25 cellular contexts compared by ENCODE assay signal in the genomic region with DNA sequence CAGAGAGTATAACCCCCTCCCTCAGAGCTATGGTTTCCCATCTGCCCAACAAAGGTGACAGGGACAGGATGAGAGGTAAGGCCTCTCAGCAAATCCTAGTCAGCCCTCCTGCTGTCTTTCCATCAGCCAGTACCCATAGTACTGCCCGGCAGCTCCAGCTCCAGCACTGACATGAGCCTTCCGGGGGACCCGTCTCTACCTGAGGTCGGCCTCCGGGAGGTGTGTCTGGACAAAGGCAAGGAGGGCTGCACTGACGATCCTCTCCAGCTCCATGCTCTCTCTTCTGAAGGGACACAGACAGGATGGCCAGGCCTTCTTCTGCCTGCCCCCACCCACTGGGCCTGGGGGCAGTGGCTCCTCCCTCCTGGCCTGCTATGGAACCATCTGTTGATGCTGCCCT. TPM values are rescaled to one million over a fixed set of nuclear protein-coding genes. Genes with fewer than 3 reads are reported as not detected.
DNase-seq lines count a peak whose midpoint lies in the region; ATAC-seq, FAIRE-seq and TF ChIP-seq lines count a peak whose summit lies in the region.
"Had no signal": no experiment of that assay in that cellular context is flagged by ENCODE, and none has a peak within 500 bp of the region (broad histone marks: within the 10 kb centered on the region; RNA-seq: fewer than 3 reads in every experiment).

No MANE protein-coding gene starts in this region.

- TF ChIP-seq RAD21 in GM12878 (IDR thresholded peaks at IDR 0.05; ENCODE audit: insufficient read depth, low read depth, low read length): no peak

- intact Hi-C loops in natural killer cell (cut with micrococcal nuclease): no loop called here
- intact Hi-C loops in GM12878 (cut with micrococcal nuclease; ENCODE audit: unreplicated experiment): no loop called here
- intact Hi-C loops in mammary epithelial cell (cut with micrococcal nuclease): loop anchor here (5.0 kb wide), 1 partner anchor 37 kb away; no protein-coding TSS in a partner anchor

- in situ Hi-C loops in GM12878 (cut with MboI): no loop called here
- in situ Hi-C loops in mammary epithelial cell (cut with MboI; ENCODE audit: low sequenced_read_pairs in 2 of 2): no loop called here

- H3K27me3 ChIP-seq in GM12878 (replicated peaks in 1 of 2; ENCODE audit: control insufficient read depth in 2 of 2, insufficient read depth in 2 of 2, low read length in 1 of 2): no peaks in the 10 kb centered on the region
- H3K27me3 ChIP-seq in mammary epithelial cell (ENCODE audit: insufficient read depth, low read length): no peaks in the 10 kb centered on the region
- H3K27me3 ChIP-seq: BLaER1 treated with 17β-estradiol and CSF1 and Interleukin-3, amounts not matched to agents 10 nM and 100 nM had no signal

- H3K4me2 ChIP-seq in GM12878 (ENCODE audit: control insufficient read depth, insufficient read depth) (no peak overlapping the region), mammary epithelial cell (ENCODE audit: insufficient read depth, low read depth, low read length) (no peak overlapping the region)

- no peak overlapping the region for H2AFZ ChIP-seq in GM12878 (ENCODE audit: control insufficient read depth, low read depth, low read length)
- H2AFZ ChIP-seq in mammary epithelial cell (ENCODE audit: low read depth, low read length): no peak overlapping the region
- H2AFZ ChIP-seq: GM23248 had no signal

- no peak for TF ChIP-seq EP300 in GM12878 (IDR thresholded peaks at IDR 0.05; ENCODE audit: borderline replicate concordance in 1 of 2, control insufficient read depth in 1 of 2, low read depth in 2 of 2, low read length in 2 of 2)

- DNase-seq in natural killer cell (no peak), GM12878 (ENCODE audit: low read depth, low spot score) (no peak), CD1c-positive myeloid dendritic cell (ENCODE audit: extremely low spot score) (no peak), mammary epithelial cell (no peak), A172 (ENCODE audit: low spot score) (no peak)
- no peak for DNase-seq in natural killer cell treated with Interleukin-12 subunit alpha and Interleukin-12 subunit beta and Interleukin-15 and Interleukin-18, amount 100 ng/mL, for 72 hours (ENCODE audit: low spot score)
- DNase-seq in stimulated activated effector memory CD8-positive, alpha-beta T cell treated with anti-CD3 and anti-CD28 coated beads, Interleukin-12 subunit alpha, Interleukin-12 subunit beta, amount 100 ng/mL, for 72 hours (ENCODE audit: low spot score in 2 of 2): no peak
- DNase-seq: 8988T; CD4-positive, CD25-positive, alpha-beta regulatory T cell; CD8-positive, alpha-beta memory T cell; COR-L47; DMS 273 treated with DMSO at 0.1 percent for 48 hours; DMS53; DND-41; EL; GM23248; HCEC 1CT had no signal

- POLR2A ChIA-PET in GM12878 (lab: Charles Lee): interaction anchor here (1.2 to 2.2 kb wide), 2 partner anchors 26 to 31 kb away, joined by 3 to 5 read pairs; a partner anchor contains a TSS

- peak overlapping the region; percentile 2 for H3K4me3 Mint-ChIP-seq in natural killer cell
- H3K4me3 Mint-ChIP-seq in natural killer cell treated with Interleukin-12 subunit alpha and Interleukin-12 subunit beta and Interleukin-15 and Interleukin-18, amount 100 ng/mL, for 72 hours: no peak overlapping the region
- no peak overlapping the region for H3K4me3 Mint-ChIP-seq in stimulated activated effector memory CD8-positive, alpha-beta T cell treated with anti-CD3 and anti-CD28 coated beads, Interleukin-12 subunit alpha, Interleukin-12 subunit beta, amount 100 ng/mL, for 72 hours
- H3K4me3 Mint-ChIP-seq: B cell had no signal

- SMC1A ChIA-PET in GM12878 (lab: Charles Lee; ENCODE audit: uncharacterized antibody, unreplicated experiment): no interaction called here

- no peak for TF ChIP-seq CTCF in natural killer cell (IDR thresholded peaks at IDR 0.05)
- TF ChIP-seq CTCF in GM12878 (IDR thresholded peaks at IDR 0.05 in 2 of 3, conservative IDR thresholded peaks at IDR 0.05 in 1 of 3; ENCODE audit: control insufficient read depth in 2 of 3, extremely low read depth in 1 of 3, insufficient read depth in 1 of 3, low read depth in 3 of 3, low read length in 3 of 3): no peak
- no peak for TF ChIP-seq CTCF in mammary epithelial cell (conservative IDR thresholded peaks at IDR 0.05 in 1 of 2, IDR thresholded peaks at IDR 0.05 in 1 of 2; ENCODE audit: extremely low read depth in 1 of 2, insufficient read depth in 1 of 2, low read depth in 1 of 2, low read length in 2 of 2)

- WGBS in GM12878 (ENCODE audit: insufficient coverage, insufficient replicate concordance, low lambda C conversion rate, missing lambda C conversion rate): 85% methylated on average over 6 of the region's 6 CpGs
- 98% methylated on average over 6 of the region's 6 CpGs for WGBS in mammary epithelial cell (ENCODE audit: low coverage, missing lambda C conversion rate)

- no peak for FAIRE-seq in GM12878 (lab: Jason Lieb, UNC)
- FAIRE-seq: GM12892, GM18507, HTR-8/SVneo had no signal

- H3K27ac ChIP-seq in GM12878 (ENCODE audit: control insufficient read depth, insufficient read depth) (no peak overlapping the region), mammary epithelial cell (ENCODE audit: insufficient read depth, low read depth, low read length) (no peak overlapping the region)
- H3K27ac ChIP-seq: BLaER1 treated with 17β-estradiol and CSF1 and Interleukin-3, amounts not matched to agents 10 nM and 100 nM; GM23248 had no signal

- H3K27me3 Mint-ChIP-seq in natural killer cell (ENCODE audit: low read depth in 2 of 2): no peaks in the 10 kb centered on the region
- no peaks in the 10 kb centered on the region for H3K27me3 Mint-ChIP-seq in natural killer cell treated with Interleukin-12 subunit alpha and Interleukin-12 subunit beta and Interleukin-15 and Interleukin-18, amount 100 ng/mL, for 72 hours
- H3K27me3 Mint-ChIP-seq: B cell had no signal

- CTCF ChIA-PET in GM12878 (lab: Yijun Ruan, JAX): interaction anchor here (5.6 kb wide), 1 partner anchor 28 kb away, joined by 90 read pairs; a partner anchor contains a TSS
- CTCF ChIA-PET in mammary epithelial cell (lab: Charles Lee; ENCODE audit: low non-redundant PET): no interaction called here

- H3K36me3 Mint-ChIP-seq in natural killer cell: no peaks in the 10 kb centered on the region
- H3K36me3 Mint-ChIP-seq in natural killer cell treated with Interleukin-12 subunit alpha and Interleukin-12 subunit beta and Interleukin-15 and Interleukin-18, amount 100 ng/mL, for 72 hours: no peaks in the 10 kb centered on the region
- H3K36me3 Mint-ChIP-seq in stimulated activated effector memory CD8-positive, alpha-beta T cell treated with anti-CD3 and anti-CD28 coated beads, Interleukin-12 subunit alpha, Interleukin-12 subunit beta, amount 100 ng/mL, for 72 hours: peaks cover 42% of the 10 kb centered on the region
- H3K36me3 Mint-ChIP-seq: CD4-positive, CD25-positive, alpha-beta regulatory T cell; IgD-negative memory B cell had no signal

- no peak for TF ChIP-seq POLR2A in GM12878 (IDR thresholded peaks at IDR 0.05; ENCODE audit: low read depth, low read length)

- H3K4me3 ChIP-seq in GM12878 (no peak overlapping the region), mammary epithelial cell (replicated peaks in 1 of 3; ENCODE audit: insufficient read depth in 1 of 3, low read depth in 2 of 3, low read length in 3 of 3) (no peak overlapping the region)
- H3K4me3 ChIP-seq: BLaER1 treated with 17β-estradiol and CSF1 and Interleukin-3, amounts not matched to agents 10 nM and 100 nM; GM23248 had no signal

- H3K9me3 ChIP-seq in GM12878 (replicated peaks; ENCODE audit: control insufficient read depth, insufficient read depth, low read length) (no peaks in the 10 kb centered on the region), mammary epithelial cell (replicated peaks; ENCODE audit: insufficient read depth, low read length) (no peaks in the 10 kb centered on the region)
- H3K9me3 ChIP-seq: BLaER1 treated with 17β-estradiol and CSF1 and Interleukin-3, amounts not matched to agents 10 nM and 100 nM had no signal

- H3K9me3 Mint-ChIP-seq in natural killer cell: no peaks in the 10 kb centered on the region
- no peaks in the 10 kb centered on the region for H3K9me3 Mint-ChIP-seq in natural killer cell treated with Interleukin-12 subunit alpha and Interleukin-12 subunit beta and Interleukin-15 and Interleukin-18, amount 100 ng/mL, for 72 hours
- H3K9me3 Mint-ChIP-seq in stimulated activated effector memory CD8-positive, alpha-beta T cell treated with anti-CD3 and anti-CD28 coated beads, Interleukin-12 subunit alpha, Interleukin-12 subunit beta, amount 100 ng/mL, for 72 hours: no peaks in the 10 kb centered on the region
- H3K9me3 Mint-ChIP-seq: CD4-positive, CD25-positive, alpha-beta regulatory T cell; CD8-positive, alpha-beta memory T cell; IgD-negative memory B cell had no signal

- H4K20me1 ChIP-seq in GM12878 (ENCODE audit: control insufficient read depth, insufficient read depth) (peaks cover 2% of the 10 kb centered on the region; the same call in 1 of the 2 replicates), mammary epithelial cell (ENCODE audit: insufficient read depth, low read length) (no peaks in the 10 kb centered on the region)

- H3K36me3 ChIP-seq in GM12878 (ENCODE audit: control insufficient read depth in 2 of 2, insufficient read depth in 2 of 2, low read length in 1 of 2) (peaks cover 0 to 5% of the 10 kb centered on the region in 2 experiments; a peak in 2 of 4 replicates), mammary epithelial cell (ENCODE audit: insufficient read depth, low read length) (no peaks in the 10 kb centered on the region)

- peaks cover 7% of the 10 kb centered on the region for H3K79me2 ChIP-seq in GM12878 (ENCODE audit: control insufficient read depth, insufficient read depth, low read length)
- peaks cover 20% of the 10 kb centered on the region for H3K79me2 ChIP-seq in mammary epithelial cell (ENCODE audit: insufficient read depth, low read length)

- no peak overlapping the region for H3K27ac Mint-ChIP-seq in natural killer cell
- no peak overlapping the region for H3K27ac Mint-ChIP-seq in natural killer cell treated with Interleukin-12 subunit alpha and Interleukin-12 subunit beta and Interleukin-15 and Interleukin-18, amount 100 ng/mL, for 72 hours
- H3K27ac Mint-ChIP-seq in stimulated activated effector memory CD8-positive, alpha-beta T cell treated with anti-CD3 and anti-CD28 coated beads, Interleukin-12 subunit alpha, Interleukin-12 subunit beta, amount 100 ng/mL, for 72 hours: peak overlapping the region; percentile 30
- H3K27ac Mint-ChIP-seq: B cell; CD4-positive, CD25-positive, alpha-beta regulatory T cell had no signal

- no peak for ATAC-seq in natural killer cell
- no peak for ATAC-seq in natural killer cell treated with Interleukin-12 subunit alpha and Interleukin-12 subunit beta and Interleukin-15 and Interleukin-18, amount 100 ng/mL, for 72 hours
- ATAC-seq in GM12878: no peak
- no peak for ATAC-seq in stimulated activated effector memory CD8-positive, alpha-beta T cell treated with anti-CD3 and anti-CD28 coated beads, Interleukin-12 subunit alpha, Interleukin-12 subunit beta, amount 100 ng/mL, for 72 hours

- H3K9ac ChIP-seq in GM12878 (ENCODE audit: control insufficient read depth, insufficient read depth, low read length) (no peak overlapping the region), mammary epithelial cell (ENCODE audit: insufficient read depth, low read length) (no peak overlapping the region)
- H3K9ac ChIP-seq: GM23248 had no signal

- RAD21 ChIA-PET in GM12878 (lab: Charles Lee; ENCODE audit: unreplicated experiment): no interaction called here

- BruUV-seq in GM12878 (replicated peaks; lab: Mats Ljungman, UMichigan) (no TSS peak), mammary epithelial cell (replicated peaks; lab: Mats Ljungman, UMichigan) (no TSS peak)

- H3K4me1 Mint-ChIP-seq in natural killer cell: peaks cover 23 to 28% of the 10 kb centered on the region in 2 donors
- H3K4me1 Mint-ChIP-seq in natural killer cell treated with Interleukin-12 subunit alpha and Interleukin-12 subunit beta and Interleukin-15 and Interleukin-18, amount 100 ng/mL, for 72 hours (ENCODE audit: low read depth in 2 of 2): peaks cover 25 to 30% of the 10 kb centered on the region in 2 donors
- peaks cover 46% of the 10 kb centered on the region for H3K4me1 Mint-ChIP-seq in stimulated activated effector memory CD8-positive, alpha-beta T cell treated with anti-CD3 and anti-CD28 coated beads, Interleukin-12 subunit alpha, Interleukin-12 subunit beta, amount 100 ng/mL, for 72 hours

- peaks cover 15% of the 10 kb centered on the region for H3K4me1 ChIP-seq in GM12878 (ENCODE audit: control insufficient read depth, insufficient read depth, low read length)
- H3K4me1 ChIP-seq in mammary epithelial cell (ENCODE audit: insufficient read depth, low read length): peaks cover 27% of the 10 kb centered on the region

- dilution Hi-C loops in mammary epithelial cell (cut with HindIII; ENCODE audit: low sequenced_read_pairs): no loop called here

RNA-seq across cellular contexts. Expression of a gene that starts 4.3 kb away (rescaled TPM):
- total RNA-seq in natural killer cell (10 to 100 TPM; 15.2 to 17.4 (median 15.5) TPM), GM12878 (2014; rRNA removed) (13.8 and 14.4 TPM in 2 replicates), GM12878 (2014; rRNA removed; fragmentation: Illumina TruSeq; extraction: Trizol) (1.8 and 1.9 TPM in 2 replicates), GM12878 (2021) (13.5 and 14.7 TPM in 2 replicates), mammary epithelial cell (1 to 10 TPM; 5.0 to 7.0 TPM)
- total RNA-seq in natural killer cell treated with Interleukin-12 subunit alpha and Interleukin-12 subunit beta and Interleukin-15 and Interleukin-18, amount 100 ng/mL, for 72 hours: 10 to 100 TPM; 22.0 to 23.7 TPM
- 2.2 TPM in 2 replicates for total RNA-seq in GM12878 (2013; cell fraction: nucleolus; rRNA removed)
- polyA plus RNA-seq in GM12878 (2011; ENCODE audit: low read depth): 2.1 TPM
- polyA plus RNA-seq in GM12878 (2011; rRNA removed) (1.3 and 3.1 TPM in 2 replicates), GM12878 (2014; fragmentation: Illumina TruSeq; extraction: Trizol) (0.11 and 0.54 TPM in 2 replicates), GM12878 (2014; fragmentation: Nextera tagmentation; extraction: Ambion mirVana) (under 1 TPM; 0.13 to 0.66 TPM), GM12878 (2014; rRNA removed) (12.6 and 15.3 TPM in 2 replicates), GM12878 (2016; fragmentation: Nextera tagmentation; extraction: Ambion mirVana) (10 to 100 TPM; 19.5 to 21.3 TPM), mammary epithelial cell (6.5 TPM)
- polyA plus RNA-seq in GM12878 (2011; cell fraction: cytosol; rRNA removed): 9.5 and 16.7 TPM in 2 replicates
- polyA plus RNA-seq in GM12878 (2011; cell fraction: nucleus; rRNA removed): 24.6 and 34.7 TPM in 2 replicates
- 5.9 and 7.7 TPM in 2 replicates for polyA plus RNA-seq in GM12878 (2012)
- polyA minus RNA-seq in GM12878 (2011; rRNA and poly(A)+ RNA removed): 0.73 and 1.8 TPM in 2 replicates
- 2.9 TPM in 2 replicates for polyA minus RNA-seq in GM12878 (2011; cell fraction: cytosol; rRNA and poly(A)+ RNA removed)
- polyA minus RNA-seq in GM12878 (2011; cell fraction: nucleus; rRNA and poly(A)+ RNA removed): 3.0 and 3.5 TPM in 2 replicates
- polyA minus RNA-seq in mammary epithelial cell: 0.41 TPM
- total RNA-seq in A172 (2014; rRNA removed; shearing (Covaris generic)): 14.6 and 20.0 TPM in 2 replicates

RNA-seq across cellular contexts. Expression of a gene that starts 6.3 kb away (rescaled TPM):
- total RNA-seq in natural killer cell (1 to 10 TPM; 1.9 to 2.4 (median 2.1) TPM), GM12878 (2014; rRNA removed) (0.11 and 0.27 TPM in 2 replicates), GM12878 (2014; rRNA removed; fragmentation: Illumina TruSeq; extraction: Trizol) (0.09 and 0.18 TPM in 2 replicates), GM12878 (2021) (0.16 and 0.56 TPM in 2 replicates), mammary epithelial cell (under 1 TPM; 0.50 to 0.82 TPM)
- total RNA-seq in natural killer cell treated with Interleukin-12 subunit alpha and Interleukin-12 subunit beta and Interleukin-15 and Interleukin-18, amount 100 ng/mL, for 72 hours: 1 to 10 TPM; 2.3 to 7.6 TPM
- 0.83 and 1.1 TPM in 2 replicates for total RNA-seq in GM12878 (2013; cell fraction: nucleolus; rRNA removed)
- polyA plus RNA-seq in GM12878 (2011; ENCODE audit: low read depth): 0.41 TPM
- polyA plus RNA-seq in GM12878 (2011; rRNA removed) (0.41 and 0.55 TPM in 2 replicates), GM12878 (2014; fragmentation: Illumina TruSeq; extraction: Trizol) (0.16 TPM in 1 of 2 replicates, not detected in the other), GM12878 (2014; fragmentation: Nextera tagmentation; extraction: Ambion mirVana) (not detected), GM12878 (2014; rRNA removed) (0.25 and 0.77 TPM in 2 replicates), GM12878 (2016; fragmentation: Nextera tagmentation; extraction: Ambion mirVana) (1 to 10 TPM; 1.7 to 2.0 TPM), mammary epithelial cell (0.16 TPM)
- 0.43 and 0.57 TPM in 2 replicates for polyA plus RNA-seq in GM12878 (2011; cell fraction: cytosol; rRNA removed)
- polyA plus RNA-seq in GM12878 (2011; cell fraction: nucleus; rRNA removed): 3.5 and 3.8 TPM in 2 replicates
- 2.1 and 2.8 TPM in 2 replicates for polyA plus RNA-seq in GM12878 (2012)
- 0.93 and 0.95 TPM in 2 replicates for polyA minus RNA-seq in GM12878 (2011; rRNA and poly(A)+ RNA removed)
- polyA minus RNA-seq in GM12878 (2011; cell fraction: cytosol; rRNA and poly(A)+ RNA removed): not detected in 2 replicates
- 1.1 TPM in 2 replicates for polyA minus RNA-seq in GM12878 (2011; cell fraction: nucleus; rRNA and poly(A)+ RNA removed)
- not detected for polyA minus RNA-seq in mammary epithelial cell
- 0.07 TPM in 1 of 2 replicates, not detected in the other for total RNA-seq in A172 (2014; rRNA removed; shearing (Covaris generic))

RNA-seq across cellular contexts. Expression of a gene that starts 7.5 kb away (rescaled TPM):
- total RNA-seq in natural killer cell: 10 to 100 TPM; 35.0 to 43.0 (median 37.7) TPM
- 10 to 100 TPM; 39.8 to 58.5 TPM for total RNA-seq in natural killer cell treated with Interleukin-12 subunit alpha and Interleukin-12 subunit beta and Interleukin-15 and Interleukin-18, amount 100 ng/mL, for 72 hours
- total RNA-seq in GM12878 (2013; cell fraction: nucleolus; rRNA removed): 12.4 and 13.3 TPM in 2 replicates
- total RNA-seq in GM12878 (2014; rRNA removed): 66.5 and 67.6 TPM in 2 replicates
- 47.8 and 49.6 TPM in 2 replicates for total RNA-seq in GM12878 (2014; rRNA removed; fragmentation: Illumina TruSeq; extraction: Trizol)
- total RNA-seq in GM12878 (2021): 82.5 and 85.5 TPM in 2 replicates
- polyA plus RNA-seq in GM12878 (2011; ENCODE audit: low read depth): 23.2 TPM
- polyA plus RNA-seq in GM12878 (2011; rRNA removed): 21.7 and 31.5 TPM in 2 replicates
- polyA plus RNA-seq in GM12878 (2011; cell fraction: cytosol; rRNA removed): 88.8 and 91.7 TPM in 2 replicates
- 81.7 and 82.8 TPM in 2 replicates for polyA plus RNA-seq in GM12878 (2011; cell fraction: nucleus; rRNA removed)
- polyA plus RNA-seq in GM12878 (2012): 53.7 and 56.5 TPM in 2 replicates
- polyA plus RNA-seq in GM12878 (2014; fragmentation: Illumina TruSeq; extraction: Trizol): 34.4 and 84.2 TPM in 2 replicates
- 10 to 100 TPM; 20.4 to 45.2 TPM for polyA plus RNA-seq in GM12878 (2014; fragmentation: Nextera tagmentation; extraction: Ambion mirVana)
- polyA plus RNA-seq in GM12878 (2014; rRNA removed): 75.9 and 88.0 TPM in 2 replicates
- 100 to 1,000 TPM; 116 to 121 TPM for polyA plus RNA-seq in GM12878 (2016; fragmentation: Nextera tagmentation; extraction: Ambion mirVana)
- polyA minus RNA-seq in GM12878 (2011; rRNA and poly(A)+ RNA removed): 8.9 and 26.7 TPM in 2 replicates
- polyA minus RNA-seq in GM12878 (2011; cell fraction: cytosol; rRNA and poly(A)+ RNA removed): 10.2 and 11.4 TPM in 2 replicates
- polyA minus RNA-seq in GM12878 (2011; cell fraction: nucleus; rRNA and poly(A)+ RNA removed): 7.9 and 8.4 TPM in 2 replicates
- total RNA-seq in mammary epithelial cell: 10 to 100 TPM; 32.0 to 49.5 TPM
- polyA plus RNA-seq in mammary epithelial cell: 68.1 TPM
- polyA minus RNA-seq in mammary epithelial cell: 14.6 TPM
- 121 and 123 TPM in 2 replicates for total RNA-seq in A172 (2014; rRNA removed; shearing (Covaris generic))

RNA-seq across cellular contexts. Expression of a gene that starts 26.4 kb away (rescaled TPM):
- total RNA-seq in natural killer cell: under 1 TPM; 0.25 to 0.41 (median 0.35) TPM
- under 1 TPM in 1 of 2 donors, not detected in 1; 0.98 TPM for total RNA-seq in natural killer cell treated with Interleukin-12 subunit alpha and Interleukin-12 subunit beta and Interleukin-15 and Interleukin-18, amount 100 ng/mL, for 72 hours
- 0.69 and 0.98 TPM in 2 replicates for total RNA-seq in GM12878 (2013; cell fraction: nucleolus; rRNA removed)
- 0.60 and 1.1 TPM in 2 replicates for total RNA-seq in GM12878 (2014; rRNA removed)
- 0.09 TPM in 1 of 2 replicates, not detected in the other for total RNA-seq in GM12878 (2014; rRNA removed; fragmentation: Illumina TruSeq; extraction: Trizol)
- 0.19 and 0.33 TPM in 2 replicates for total RNA-seq in GM12878 (2021)
- not detected for polyA plus RNA-seq in GM12878 (2011; ENCODE audit: low read depth)
- 0.06 and 0.11 TPM in 2 replicates for polyA plus RNA-seq in GM12878 (2011; rRNA removed)
- polyA plus RNA-seq in GM12878 (2011; cell fraction: cytosol; rRNA removed): 0.31 and 0.35 TPM in 2 replicates
- polyA plus RNA-seq in GM12878 (2011; cell fraction: nucleus; rRNA removed): 0.36 and 0.92 TPM in 2 replicates
- 0.76 and 1.3 TPM in 2 replicates for polyA plus RNA-seq in GM12878 (2012)
- 0.29 TPM in 2 replicates for polyA plus RNA-seq in GM12878 (2014; fragmentation: Illumina TruSeq; extraction: Trizol)
- polyA plus RNA-seq in GM12878 (2014; fragmentation: Nextera tagmentation; extraction: Ambion mirVana): under 1 TPM; 0.06 to 0.07 TPM
- 0.49 and 0.65 TPM in 2 replicates for polyA plus RNA-seq in GM12878 (2014; rRNA removed)
- polyA plus RNA-seq in GM12878 (2016; fragmentation: Nextera tagmentation; extraction: Ambion mirVana): under 1 TPM; 0.34 to 0.63 TPM
- 0.80 and 2.3 TPM in 2 replicates for polyA minus RNA-seq in GM12878 (2011; rRNA and poly(A)+ RNA removed)
- polyA minus RNA-seq in GM12878 (2011; cell fraction: cytosol; rRNA and poly(A)+ RNA removed): 1.1 TPM in 1 of 2 replicates, not detected in the other
- 2.2 and 4.5 TPM in 2 replicates for polyA minus RNA-seq in GM12878 (2011; cell fraction: nucleus; rRNA and poly(A)+ RNA removed)
- 1 to 10 TPM; 1.5 to 2.0 TPM for total RNA-seq in mammary epithelial cell
- polyA plus RNA-seq in mammary epithelial cell: 1.2 TPM
- polyA minus RNA-seq in mammary epithelial cell: not detected
- total RNA-seq in A172 (2014; rRNA removed; shearing (Covaris generic)): not detected in 2 replicates
- total RNA-seq: G401, GM23248, H4 had no signal
- polyA plus RNA-seq: GM23248 had no signal

RNA-seq across cellular contexts. Expression of a gene that starts 29.4 kb away (rescaled TPM):
- total RNA-seq in natural killer cell (100 to 1,000 TPM; 201 to 264 (median 246) TPM), GM12878 (2014; rRNA removed) (108 and 111 TPM in 2 replicates), GM12878 (2014; rRNA removed; fragmentation: Illumina TruSeq; extraction: Trizol) (42.4 and 43.7 TPM in 2 replicates), GM12878 (2021) (144 and 145 TPM in 2 replicates), mammary epithelial cell (10 to 100 TPM; 12.3 to 73.5 TPM)
- total RNA-seq in natural killer cell treated with Interleukin-12 subunit alpha and Interleukin-12 subunit beta and Interleukin-15 and Interleukin-18, amount 100 ng/mL, for 72 hours: 100 to 1,000 TPM; 370 to 522 TPM
- 150 and 171 TPM in 2 replicates for total RNA-seq in GM12878 (2013; cell fraction: nucleolus; rRNA removed)
- polyA plus RNA-seq in GM12878 (2011; ENCODE audit: low read depth): 33.4 TPM
- polyA plus RNA-seq in GM12878 (2011; rRNA removed) (62.4 and 113 TPM in 2 replicates), GM12878 (2014; fragmentation: Illumina TruSeq; extraction: Trizol) (49.9 and 56.4 TPM in 2 replicates), GM12878 (2014; fragmentation: Nextera tagmentation; extraction: Ambion mirVana) (1 to 10 TPM in 1 of 2 experiments, under 1 TPM in 1; 0.56 to 1.3 TPM), GM12878 (2014; rRNA removed) (109 and 119 TPM in 2 replicates), GM12878 (2016; fragmentation: Nextera tagmentation; extraction: Ambion mirVana) (10 to 100 TPM; 31.4 to 32.0 TPM), mammary epithelial cell (16.8 TPM)
- 110 and 124 TPM in 2 replicates for polyA plus RNA-seq in GM12878 (2011; cell fraction: cytosol; rRNA removed)
- 571 and 613 TPM in 2 replicates for polyA plus RNA-seq in GM12878 (2011; cell fraction: nucleus; rRNA removed)
- polyA plus RNA-seq in GM12878 (2012): 106 and 129 TPM in 2 replicates
- 60.3 and 69.0 TPM in 2 replicates for polyA minus RNA-seq in GM12878 (2011; rRNA and poly(A)+ RNA removed)
- 39.0 and 44.4 TPM in 2 replicates for polyA minus RNA-seq in GM12878 (2011; cell fraction: cytosol; rRNA and poly(A)+ RNA removed)
- 74.0 and 110 TPM in 2 replicates for polyA minus RNA-seq in GM12878 (2011; cell fraction: nucleus; rRNA and poly(A)+ RNA removed)
- 10.5 TPM for polyA minus RNA-seq in mammary epithelial cell
- total RNA-seq in A172 (2014; rRNA removed; shearing (Covaris generic)): 60.9 and 63.0 TPM in 2 replicates
